Comparison of ENCODE assay signal across 25 cellular contexts in genomic region chr6:13091192-13091591, GRCh38.
"Had no signal": no experiment of that assay in that cellular context is flagged by ENCODE, and none has a peak within 500 bp of the region (broad histone marks: within the 10 kb centered on the region; RNA-seq: fewer than 3 reads in every experiment).

No MANE protein-coding gene starts in this region.

- DNase-seq: caudate nucleus; cerebellar nuclear complex; cortex of kidney; endodermal cell; gastrocnemius medialis; head of caudate nucleus; mesenchymal stem cell; mucosa of descending colon; naive B cell; nucleus accumbens; ovary; retina; stimulated activated CD4-positive, alpha-beta T cell treated with anti-CD3 and anti-CD28 coated beads, Interleukin-2, amount 100 ng/mL, for 24 hours; stimulated activated CD4-positive, alpha-beta T cell treated with anti-CD3 and anti-CD28 coated beads, Interleukin-4, amount 100 ng/mL, for 24 hours; stimulated activated naive CD4-positive, alpha-beta T cell treated with Interleukin-2 at 50 U/mL for 16 hours; stomach; upper lobe of left lung had no signal

- H3K36me3 ChIP-seq: gastrocnemius medialis, neural progenitor cell, ovary, stomach, tibial nerve, upper lobe of left lung had no signal

- H3K27me3 ChIP-seq: gastrocnemius medialis, neural progenitor cell, ovary, stomach, tibial nerve, upper lobe of left lung had no signal

- H3K27ac ChIP-seq: epithelial cell of prostate, gastrocnemius medialis, neural progenitor cell, ovary, stomach, tibial nerve, upper lobe of left lung had no signal

- ATAC-seq: esophagus mucosa; gastrocnemius medialis; mucosa of descending colon; sciatic nerve; stimulated activated effector memory CD8-positive, alpha-beta T cell treated with anti-CD3 and anti-CD28 coated beads, Interleukin-12 subunit alpha, Interleukin-12 subunit beta, amount 100 ng/mL, for 72 hours had no signal

- H3K27me3 Mint-ChIP-seq: naive B cell had no signal

- H3K4me3 ChIP-seq: gastrocnemius medialis, mucosa of descending colon, neural progenitor cell, ovary, stomach, tibial nerve, upper lobe of left lung had no signal

- H3K4me1 Mint-ChIP-seq: mesothelial cell of epicardium; nephron; stimulated activated effector memory CD8-positive, alpha-beta T cell treated with anti-CD3 and anti-CD28 coated beads, Interleukin-12 subunit alpha, Interleukin-12 subunit beta, amount 100 ng/mL, for 72 hours had no signal

- H3K9me3 Mint-ChIP-seq: nephron; neural progenitor cell; stimulated activated effector memory CD8-positive, alpha-beta T cell treated with anti-CD3 and anti-CD28 coated beads, Interleukin-12 subunit alpha, Interleukin-12 subunit beta, amount 100 ng/mL, for 72 hours had no signal

- H3K4me3 Mint-ChIP-seq: endodermal cell; mesothelial cell of epicardium; naive B cell; nephron; neural progenitor cell; stimulated activated effector memory CD8-positive, alpha-beta T cell treated with anti-CD3 and anti-CD28 coated beads, Interleukin-12 subunit alpha, Interleukin-12 subunit beta, amount 100 ng/mL, for 72 hours had no signal

- H3K27ac Mint-ChIP-seq: endodermal cell; mesothelial cell of epicardium; nephron; neural progenitor cell; stimulated activated effector memory CD8-positive, alpha-beta T cell treated with anti-CD3 and anti-CD28 coated beads, Interleukin-12 subunit alpha, Interleukin-12 subunit beta, amount 100 ng/mL, for 72 hours had no signal

- H3K4me1 ChIP-seq: gastrocnemius medialis, tibial nerve had no signal

- H3K9me3 ChIP-seq: gastrocnemius medialis, mucosa of descending colon, ovary, stomach, tibial nerve, upper lobe of left lung had no signal

- H3K36me3 Mint-ChIP-seq: mesothelial cell of epicardium; naive B cell; neural progenitor cell; stimulated activated effector memory CD8-positive, alpha-beta T cell treated with anti-CD3 and anti-CD28 coated beads, Interleukin-12 subunit alpha, Interleukin-12 subunit beta, amount 100 ng/mL, for 72 hours had no signal
